ENCODE assay signal across 1 cellular context in genomic region chr7:24705481-24705954, GRCh38.
TF ChIP-seq lines count a peak whose summit lies in the region.

No MANE protein-coding gene starts in this region.

TF ChIP-seq in HepG2, 621 proteins besides CTCF, POLR2A, EP300 and RAD21 (continued from another document):
- TF ChIP-seq ZFP36L1 (CRISPR knock-in tag; IDR thresholded peaks at IDR 0.05) (no peak), FIP1L1 (IDR thresholded peaks at IDR 0.05; ENCODE audit: borderline replicate concordance, insufficient read depth, low read depth, low read length) (no peak), ARID3A (IDR thresholded peaks at IDR 0.05; ENCODE audit: low read depth, low read length) (no peak), SKI (IDR thresholded peaks at IDR 0.05; ENCODE audit: partially characterized antibody) (no peak)
